ENCODE assay signal across 23 cellular contexts in the genomic region with DNA sequence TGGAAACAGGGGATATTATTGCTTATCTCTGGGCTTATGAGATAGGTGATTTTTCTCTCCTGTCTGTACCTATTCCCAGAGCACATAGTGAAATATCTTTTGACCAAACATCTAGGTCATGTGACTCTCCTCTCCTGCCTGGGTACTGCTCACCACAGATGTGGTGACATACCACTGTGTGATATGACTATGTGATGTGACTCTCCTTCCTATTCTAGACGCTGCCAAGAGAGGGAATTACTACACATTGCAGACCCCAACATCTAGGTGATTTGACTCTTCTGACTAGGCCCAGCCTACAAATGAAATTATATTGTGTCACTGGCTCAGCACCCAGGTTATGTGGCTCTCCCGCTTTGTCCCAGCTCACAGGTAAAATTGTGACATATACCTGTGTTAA.
A peak's percentile ranks its signal among the peaks of the same experiment; 100 is the strongest.
DNase-seq lines count a peak whose midpoint lies in the region; ATAC-seq lines count a peak whose summit lies in the region.
"Had no signal": no experiment of that assay in that cellular context is flagged by ENCODE, and none has a peak within 500 bp of the region (broad histone marks: within the 10 kb centered on the region; RNA-seq: fewer than 3 reads in every experiment).

No MANE protein-coding gene starts in this region.

- DNase-seq in activated naive CD4-positive, alpha-beta T cell treated with anti-CD3 and anti-CD28 coated beads, Interleukin-2, amount 50 U/mL, for 72 hours (ENCODE audit: low spot score in 2 of 2): no peak
- DNase-seq in activated naive CD4-positive, alpha-beta T cell (lab: John Stamatoyannopoulos, UW): no peak
- DNase-seq in stimulated activated naive CD8-positive, alpha-beta T cell treated with anti-CD3 and anti-CD28 coated beads, Interleukin-15, amount 100 ng/mL, for 72 hours: peak in 1 of 2 donors; percentile 9
- DNase-seq in stimulated activated naive CD8-positive, alpha-beta T cell treated with anti-CD3 and anti-CD28 coated beads, Interleukin-15, Interleukin-2, amounts not matched to agents 100 U/mL and 50 U/mL, for 24 hours: no peak
- DNase-seq in stimulated activated effector memory CD8-positive, alpha-beta T cell treated with anti-CD3 and anti-CD28 coated beads, Interleukin-12 subunit alpha, Interleukin-12 subunit beta, amount 100 ng/mL, for 72 hours (ENCODE audit: low spot score in 2 of 2): no peak
- no peak for DNase-seq in left cardiac atrium
- DNase-seq: 8988T; ACHN; BE2C; C1 segment of cervical spinal cord; CD4-positive, alpha-beta memory T cell; CD4-positive, CD25-positive, alpha-beta regulatory T cell; CD8-positive, alpha-beta memory T cell; COR-L47; DMS 273 treated with DMSO at 0.1 percent for 48 hours; DMS153; DMS53; DMS79; DND-41; EL; GDM1 had no signal

- no peaks in the 10 kb centered on the region for H3K4me1 Mint-ChIP-seq in stimulated activated naive CD8-positive, alpha-beta T cell treated with anti-CD3 and anti-CD28 coated beads, Interleukin-15, amount 100 ng/mL, for 72 hours
- H3K4me1 Mint-ChIP-seq in stimulated activated effector memory CD8-positive, alpha-beta T cell treated with anti-CD3 and anti-CD28 coated beads, Interleukin-12 subunit alpha, Interleukin-12 subunit beta, amount 100 ng/mL, for 72 hours: no peaks in the 10 kb centered on the region
- H3K4me1 Mint-ChIP-seq: CD14-positive monocyte; CD4-positive, alpha-beta memory T cell; CD4-positive, CD25-positive, alpha-beta regulatory T cell; CD8-positive, alpha-beta memory T cell had no signal

- no peaks in the 10 kb centered on the region for H3K27me3 Mint-ChIP-seq in stimulated activated naive CD8-positive, alpha-beta T cell treated with anti-CD3 and anti-CD28 coated beads, Interleukin-15, amount 100 ng/mL, for 72 hours
- H3K27me3 Mint-ChIP-seq: CD4-positive, alpha-beta memory T cell; CD4-positive, CD25-positive, alpha-beta regulatory T cell; CD8-positive, alpha-beta memory T cell had no signal

- intact Hi-C loops in left cardiac atrium (cut with DNase I): no loop called here

- no peak overlapping the region for H3K4me3 Mint-ChIP-seq in stimulated activated naive CD8-positive, alpha-beta T cell treated with anti-CD3 and anti-CD28 coated beads, Interleukin-15, amount 100 ng/mL, for 72 hours
- H3K4me3 Mint-ChIP-seq in stimulated activated effector memory CD8-positive, alpha-beta T cell treated with anti-CD3 and anti-CD28 coated beads, Interleukin-12 subunit alpha, Interleukin-12 subunit beta, amount 100 ng/mL, for 72 hours: no peak overlapping the region
- H3K4me3 Mint-ChIP-seq: CD14-positive monocyte; CD4-positive, alpha-beta memory T cell; CD4-positive, CD25-positive, alpha-beta regulatory T cell; CD8-positive, alpha-beta memory T cell had no signal

- H3K9me3 Mint-ChIP-seq in activated naive CD4-positive, alpha-beta T cell treated with anti-CD3 and anti-CD28 coated beads, Interleukin-2, amount 50 U/mL, for 72 hours: no peaks in the 10 kb centered on the region
- H3K9me3 Mint-ChIP-seq in stimulated activated naive CD8-positive, alpha-beta T cell treated with anti-CD3 and anti-CD28 coated beads, Interleukin-15, amount 100 ng/mL, for 72 hours: peaks cover 0 to 5% of the 10 kb centered on the region in 2 donors
- no peaks in the 10 kb centered on the region for H3K9me3 Mint-ChIP-seq in stimulated activated effector memory CD8-positive, alpha-beta T cell treated with anti-CD3 and anti-CD28 coated beads, Interleukin-12 subunit alpha, Interleukin-12 subunit beta, amount 100 ng/mL, for 72 hours
- H3K9me3 Mint-ChIP-seq: CD4-positive, alpha-beta memory T cell; CD8-positive, alpha-beta memory T cell had no signal

- H3K27ac Mint-ChIP-seq in activated naive CD4-positive, alpha-beta T cell treated with anti-CD3 and anti-CD28 coated beads, Interleukin-2, amount 50 U/mL, for 72 hours: no peak overlapping the region
- H3K27ac Mint-ChIP-seq in stimulated activated naive CD8-positive, alpha-beta T cell treated with anti-CD3 and anti-CD28 coated beads, Interleukin-15, amount 100 ng/mL, for 72 hours: no peak overlapping the region
- no peak overlapping the region for H3K27ac Mint-ChIP-seq in stimulated activated effector memory CD8-positive, alpha-beta T cell treated with anti-CD3 and anti-CD28 coated beads, Interleukin-12 subunit alpha, Interleukin-12 subunit beta, amount 100 ng/mL, for 72 hours
- H3K27ac Mint-ChIP-seq: CD14-positive monocyte; CD4-positive, alpha-beta memory T cell; CD4-positive, CD25-positive, alpha-beta regulatory T cell; CD8-positive, alpha-beta memory T cell had no signal

- H3K36me3 Mint-ChIP-seq in activated naive CD4-positive, alpha-beta T cell treated with anti-CD3 and anti-CD28 coated beads, Interleukin-2, amount 50 U/mL, for 72 hours: no peaks in the 10 kb centered on the region
- no peaks in the 10 kb centered on the region for H3K36me3 Mint-ChIP-seq in stimulated activated effector memory CD8-positive, alpha-beta T cell treated with anti-CD3 and anti-CD28 coated beads, Interleukin-12 subunit alpha, Interleukin-12 subunit beta, amount 100 ng/mL, for 72 hours
- H3K36me3 Mint-ChIP-seq: CD14-positive monocyte; CD4-positive, alpha-beta memory T cell; CD4-positive, CD25-positive, alpha-beta regulatory T cell; CD8-positive, alpha-beta memory T cell had no signal

- ATAC-seq in activated naive CD4-positive, alpha-beta T cell treated with anti-CD3 and anti-CD28 coated beads, Interleukin-2, amount 50 U/mL, for 72 hours: peak; percentile 32 to 64
- ATAC-seq in stimulated activated naive CD8-positive, alpha-beta T cell treated with anti-CD3 and anti-CD28 coated beads, Interleukin-15, amount 100 ng/mL, for 72 hours: peak; percentile 68
- ATAC-seq in stimulated activated naive CD8-positive, alpha-beta T cell treated with anti-CD3 and anti-CD28 coated beads, Interleukin-15, Interleukin-2, amounts not matched to agents 100 U/mL and 50 U/mL, for 24 hours: no peak
- peak; percentile 73 for ATAC-seq in stimulated activated effector memory CD8-positive, alpha-beta T cell treated with anti-CD3 and anti-CD28 coated beads, Interleukin-12 subunit alpha, Interleukin-12 subunit beta, amount 100 ng/mL, for 72 hours
- no peak for ATAC-seq in left cardiac atrium
- ATAC-seq: GM12878 had no signal

Comparison
In these comparisons a context has a peak if more than half of its experiments do, and no peak if none do; other contexts are left out.
1. ATAC-seq: peak in activated naive CD4-positive, alpha-beta T cell treated with anti-CD3 and anti-CD28 coated beads, Interleukin-2, amount 50 U/mL, for 72 hours (2 of 2), stimulated activated naive CD8-positive, alpha-beta T cell treated with anti-CD3 and anti-CD28 coated beads, Interleukin-15, amount 100 ng/mL, for 72 hours (single experiment) and stimulated activated effector memory CD8-positive, alpha-beta T cell treated with anti-CD3 and anti-CD28 coated beads, Interleukin-12 subunit alpha, Interleukin-12 subunit beta, amount 100 ng/mL, for 72 hours (single experiment); none in stimulated activated naive CD8-positive, alpha-beta T cell treated with anti-CD3 and anti-CD28 coated beads, Interleukin-15, Interleukin-2, amounts not matched to agents 100 U/mL and 50 U/mL, for 24 hours (single experiment) and left cardiac atrium (0 of 2).